Comparison of ENCODE assay signal across 8 cellular contexts in genomic region chr15:68228971-68229385, GRCh38. TPM values are rescaled to one million over a fixed set of nuclear protein-coding genes. Genes with fewer than 3 reads are reported as not detected.
DNase-seq lines count a peak whose midpoint lies in the region; ATAC-seq lines count a peak whose summit lies in the region.

No MANE protein-coding gene starts in this region.

- H3K4me3 Mint-ChIP-seq in activated T-helper 17 cell treated with anti-CD3 and anti-CD28 coated beads, Interleukin-2, amount 50 U/mL, for 72 hours, result peak overlapping the region; percentile 97
- H3K4me3 Mint-ChIP-seq in stimulated activated naive CD8-positive, alpha-beta T cell treated with anti-CD3 and anti-CD28 coated beads, Interleukin-15, amount 100 ng/mL, for 72 hours, result peak overlapping the region; percentile 80 to 89

- H3K9me3 ChIP-seq in iPS-18a (ENCODE audit: control insufficient read depth, low read depth, low read length), result no peaks in the 10 kb centered on the region

- DNase-seq in stimulated activated naive CD8-positive, alpha-beta T cell treated with anti-CD3 and anti-CD28 coated beads, Interleukin-15, amount 100 ng/mL, for 72 hours, result no peak
- DNase-seq in DMS 273 (lab: John Stamatoyannopoulos, UW; ENCODE audit: unreplicated experiment) (no peak), mucosa of gallbladder (ENCODE audit: low spot score) (no peak)
- DNase-seq in stimulated activated CD4-positive, alpha-beta T cell treated with anti-CD3 and anti-CD28 coated beads, Interleukin-4, amount 100 ng/mL, for 4 hours, result no peak

- peaks cover 13% of the 10 kb centered on the region for H3K36me3 Mint-ChIP-seq in activated T-helper 17 cell treated with anti-CD3 and anti-CD28 coated beads, Interleukin-2, amount 50 U/mL, for 72 hours (ENCODE audit: low read depth)

- peaks cover 6% of the 10 kb centered on the region for H3K27me3 ChIP-seq in iPS-18a (ENCODE audit: control insufficient read depth, insufficient read depth, low read length)

- no peaks in the 10 kb centered on the region for H3K9me3 Mint-ChIP-seq in activated T-helper 17 cell treated with anti-CD3 and anti-CD28 coated beads, Interleukin-2, amount 50 U/mL, for 72 hours
- no peaks in the 10 kb centered on the region for H3K9me3 Mint-ChIP-seq in stimulated activated naive CD8-positive, alpha-beta T cell treated with anti-CD3 and anti-CD28 coated beads, Interleukin-15, amount 100 ng/mL, for 72 hours

- H3K27ac Mint-ChIP-seq in activated T-helper 17 cell treated with anti-CD3 and anti-CD28 coated beads, Interleukin-2, amount 50 U/mL, for 72 hours, result peak overlapping the region; percentile 90
- peak overlapping the region; percentile 91 to 96 for H3K27ac Mint-ChIP-seq in stimulated activated naive CD8-positive, alpha-beta T cell treated with anti-CD3 and anti-CD28 coated beads, Interleukin-15, amount 100 ng/mL, for 72 hours

- peaks cover 13% of the 10 kb centered on the region for H3K4me1 ChIP-seq in iPS-18a (ENCODE audit: control insufficient read depth, low read depth, low read length)

- H3K9ac ChIP-seq in iPS-18a (ENCODE audit: low read length), result peak overlapping the region; percentile 89

- no peaks in the 10 kb centered on the region for H3K36me3 ChIP-seq in iPS-18a (ENCODE audit: control insufficient read depth, low read depth, low read length)

- ATAC-seq in GM18511 (IDR thresholded peaks at IDR 0.05; ENCODE audit: unreplicated experiment) (peak; percentile 12), HG03135 (IDR thresholded peaks at IDR 0.05; ENCODE audit: unreplicated experiment) (peak; percentile 9)
- peak; percentile 1 for ATAC-seq in activated T-helper 17 cell treated with anti-CD3 and anti-CD28 coated beads, Interleukin-2, amount 50 U/mL, for 72 hours (replicated peaks)
- ATAC-seq in stimulated activated naive CD8-positive, alpha-beta T cell treated with anti-CD3 and anti-CD28 coated beads, Interleukin-15, amount 100 ng/mL, for 72 hours, result peak; percentile 6

- H3K27me3 Mint-ChIP-seq in activated T-helper 17 cell treated with anti-CD3 and anti-CD28 coated beads, Interleukin-2, amount 50 U/mL, for 72 hours, result peaks cover 3% of the 10 kb centered on the region
- no peaks in the 10 kb centered on the region for H3K27me3 Mint-ChIP-seq in stimulated activated naive CD8-positive, alpha-beta T cell treated with anti-CD3 and anti-CD28 coated beads, Interleukin-15, amount 100 ng/mL, for 72 hours

- H3K4me1 Mint-ChIP-seq in activated T-helper 17 cell treated with anti-CD3 and anti-CD28 coated beads, Interleukin-2, amount 50 U/mL, for 72 hours, result peaks cover 26% of the 10 kb centered on the region
- peaks cover 62% of the 10 kb centered on the region for H3K4me1 Mint-ChIP-seq in stimulated activated naive CD8-positive, alpha-beta T cell treated with anti-CD3 and anti-CD28 coated beads, Interleukin-15, amount 100 ng/mL, for 72 hours

- peak overlapping the region; percentile 47 for H3K27ac ChIP-seq in iPS-18a (ENCODE audit: low read length)

- H3K4me3 ChIP-seq in iPS-18a (ENCODE audit: low read length), result peak overlapping the region; percentile 81

RNA-seq across cellular contexts. Expression of gene CLN6, which starts 0.6 kb away (rescaled TPM):
- total RNA-seq in activated T-helper 17 cell treated with anti-CD3 and anti-CD28 coated beads, Interleukin-2, amount 50 U/mL, for 72 hours, result 10 to 100 TPM; 44.2 to 69.7 TPM
- total RNA-seq in mucosa of gallbladder, result 25.7 TPM

RNA-seq across cellular contexts. Expression of gene CALML4, which starts 23.8 kb away (rescaled TPM):
- 10 to 100 TPM in 1 of 2 donors, 1 to 10 TPM in 1; 8.0 to 12.5 TPM for total RNA-seq in activated T-helper 17 cell treated with anti-CD3 and anti-CD28 coated beads, Interleukin-2, amount 50 U/mL, for 72 hours
- total RNA-seq in mucosa of gallbladder, result 49.2 TPM

RNA-seq across cellular contexts. Expression of gene FEM1B, which starts 48.6 kb away (rescaled TPM):
- total RNA-seq in activated T-helper 17 cell treated with anti-CD3 and anti-CD28 coated beads, Interleukin-2, amount 50 U/mL, for 72 hours, result 10 to 100 TPM; 35.1 to 43.6 TPM
- total RNA-seq in mucosa of gallbladder, result 51.7 TPM
